ENCODE assay signal across 20 cellular contexts in genomic region chr22:44847892-44848291, GRCh38.
DNase-seq lines count a peak whose midpoint lies in the region; ATAC-seq and TF ChIP-seq lines count a peak whose summit lies in the region.
"Had no signal": no experiment of that assay in that cellular context is flagged by ENCODE, and none has a peak within 500 bp of the region (broad histone marks: within the 10 kb centered on the region; RNA-seq: fewer than 3 reads in every experiment).

No MANE protein-coding gene starts in this region.

- no peaks in the 10 kb centered on the region for H3K79me1 ChIP-seq in neuronal stem cell (ENCODE audit: low read depth, low read length)

- no peak overlapping the region for H2BK12ac ChIP-seq in neuronal stem cell (ENCODE audit: low read length)

- ATAC-seq in RWPE2 (ENCODE audit: low read depth): no peak
- no peak for ATAC-seq in HG03139 (IDR thresholded peaks at IDR 0.05; ENCODE audit: unreplicated experiment)
- ATAC-seq: A549, HCT116 had no signal

- BruUV-seq in Calu3 (replicated peaks; lab: Mats Ljungman, UMichigan): no TSS peak

- H3K36me3 Mint-ChIP-seq in Calu3 (ENCODE audit: insufficient read depth, unreplicated experiment): peaks cover 48% of the 10 kb centered on the region
- H3K36me3 Mint-ChIP-seq: CD14-positive monocyte had no signal

- H3K27ac ChIP-seq in RWPE2 (ENCODE audit: poor library complexity, severe bottlenecking) (no peak overlapping the region), neuronal stem cell (replicated peaks; ENCODE audit: low read length) (no peak overlapping the region)
- H3K27ac ChIP-seq: A549; BLaER1 treated with 17β-estradiol and CSF1 and Interleukin-3, amounts not matched to agents 10 nM and 100 nM; GM23248 had no signal

- H3K9ac ChIP-seq in neuronal stem cell (ENCODE audit: low read depth, low read length, poor library complexity): peak overlapping the region; percentile 2
- H3K9ac ChIP-seq: BLaER1 treated with 17β-estradiol and CSF1 and Interleukin-3, amounts not matched to agents 10 nM and 100 nM; GM23248 had no signal

- CTCF ChIA-PET in Calu3 (lab: Charles Lee): no interaction called here

- H3K4me1 ChIP-seq in RWPE2 (ENCODE audit: insufficient read depth, poor library complexity, severe bottlenecking) (no peaks in the 10 kb centered on the region), neuronal stem cell (ENCODE audit: control insufficient read depth in 2 of 2, insufficient read depth in 1 of 2, low read depth in 1 of 2, low read length in 2 of 2) (peaks cover 0 to 1% of the 10 kb centered on the region in 2 donors)
- H3K4me1 ChIP-seq: A549; BE2C; BLaER1 treated with 17β-estradiol and CSF1 and Interleukin-3, amounts not matched to agents 10 nM and 100 nM had no signal

- no peak overlapping the region for H2AFZ ChIP-seq in neuronal stem cell (ENCODE audit: low read length)
- H2AFZ ChIP-seq: GM23248 had no signal

- no peak overlapping the region for H3K4me3 Mint-ChIP-seq in Calu3 (ENCODE audit: low read depth, unreplicated experiment)
- H3K4me3 Mint-ChIP-seq: CD14-positive monocyte; CD4-positive, alpha-beta T cell; CD8-positive, alpha-beta memory T cell; H9 had no signal

- H3K14ac ChIP-seq in neuronal stem cell (ENCODE audit: low read length): no peak overlapping the region

- H4K8ac ChIP-seq in neuronal stem cell (ENCODE audit: low read depth, low read length): no peak overlapping the region

- no peak overlapping the region for H3K4me2 ChIP-seq in neuronal stem cell (ENCODE audit: insufficient read depth, low read length, poor library complexity, severe bottlenecking)
- H3K4me2 ChIP-seq: A549; BLaER1 treated with 17β-estradiol and CSF1 and Interleukin-3, amounts not matched to agents 10 nM and 100 nM had no signal

- peak overlapping the region; percentile 50 for H2AK5ac ChIP-seq in neuronal stem cell (ENCODE audit: low read depth, low read length)

- no peak for TF ChIP-seq CTCF in RWPE2 (IDR thresholded peaks at IDR 0.05; ENCODE audit: poor library complexity, severe bottlenecking)
- no peak for TF ChIP-seq CTCF in Calu3 (IDR thresholded peaks at IDR 0.05; ENCODE audit: unreplicated experiment)

- H3K18ac ChIP-seq in neuronal stem cell (ENCODE audit: low read length): peak overlapping the region; percentile 67

- H3K36me3 ChIP-seq in RWPE2 (ENCODE audit: low read depth) (peaks cover 8% of the 10 kb centered on the region), neuronal stem cell (replicated peaks in 1 of 2; ENCODE audit: control insufficient read depth in 2 of 2, insufficient read depth in 2 of 2, low read length in 2 of 2) (no peaks in the 10 kb centered on the region)
- H3K36me3 ChIP-seq: BE2C had no signal

- no peak overlapping the region for H3K27ac Mint-ChIP-seq in Calu3 (ENCODE audit: unreplicated experiment)
- H3K27ac Mint-ChIP-seq: CD14-positive monocyte; CD4-positive, alpha-beta T cell; H9 had no signal

- no peaks in the 10 kb centered on the region for H3K4me1 Mint-ChIP-seq in Calu3 (ENCODE audit: low read depth, unreplicated experiment)
- H3K4me1 Mint-ChIP-seq: CD14-positive monocyte; CD8-positive, alpha-beta memory T cell had no signal

- no peak overlapping the region for H3K4me3 ChIP-seq in RWPE2 (ENCODE audit: severe bottlenecking)
- H3K4me3 ChIP-seq in neuronal stem cell (ENCODE audit: low read length in 2 of 2): no peak overlapping the region
- H3K4me3 ChIP-seq: A549; BLaER1 treated with 17β-estradiol and CSF1 and Interleukin-3, amounts not matched to agents 10 nM and 100 nM; GM23248 had no signal

- H4K91ac ChIP-seq in neuronal stem cell (ENCODE audit: low read depth, low read length, poor library complexity): no peak overlapping the region

- peak overlapping the region; percentile 42 for H3K4ac ChIP-seq in neuronal stem cell (ENCODE audit: low read length)

- peak overlapping the region; percentile 20 for H2BK15ac ChIP-seq in neuronal stem cell (ENCODE audit: low read length)

- no peak overlapping the region for H3K23ac ChIP-seq in neuronal stem cell (ENCODE audit: low read depth, low read length, poor library complexity)

- intact Hi-C loops in Calu3 (cut with micrococcal nuclease; ENCODE audit: unreplicated experiment): no loop called here

- no peaks in the 10 kb centered on the region for H3K27me3 Mint-ChIP-seq in Calu3 (ENCODE audit: unreplicated experiment)
- H3K27me3 Mint-ChIP-seq: CD4-positive, alpha-beta T cell; CD8-positive, alpha-beta memory T cell had no signal

- peak overlapping the region; percentile 67 for H2BK5ac ChIP-seq in neuronal stem cell (ENCODE audit: low read length)

- H3K9me3 ChIP-seq in RWPE2 (ENCODE audit: severe bottlenecking): peaks cover 11% of the 10 kb centered on the region
- H3K9me3 ChIP-seq in neuronal stem cell (replicated peaks in 1 of 2; ENCODE audit: control insufficient read depth in 2 of 2, insufficient read depth in 1 of 2, low read depth in 1 of 2, low read length in 2 of 2): no peaks in the 10 kb centered on the region
- H3K9me3 ChIP-seq: A549, BE2C had no signal

- H3K9me3 Mint-ChIP-seq in Calu3 (ENCODE audit: low read depth, unreplicated experiment): no peaks in the 10 kb centered on the region
- H3K9me3 Mint-ChIP-seq: CD4-positive, alpha-beta T cell had no signal

- DNase-seq in D341Med (ENCODE audit: low spot score): peak; percentile 23
- DNase-seq in RWPE2 (ENCODE audit: low spot score): peak; percentile 30
- no peak for DNase-seq in neuronal stem cell (ENCODE audit: low spot score)
- no peak for DNase-seq in Calu3
- DNase-seq in activated CD8-positive, alpha-beta memory T cell treated with anti-CD3 and anti-CD28 coated beads, Interleukin-2, amount 50 U/mL, for 48 hours: no peak
- DNase-seq: 8988T; ACHN; AML-193; BE2C; CD4-positive, alpha-beta T cell; DMS153; DND-41; GM23248; H9 had no signal

- no peak overlapping the region for H2BK120ac ChIP-seq in neuronal stem cell (ENCODE audit: low read depth, low read length)

- no peaks in the 10 kb centered on the region for H3K27me3 ChIP-seq in RWPE2 (ENCODE audit: insufficient read depth, poor library complexity, severe bottlenecking)
- peaks cover 0 to 4% (median 0%) of the 10 kb centered on the region in 3 experiments for H3K27me3 ChIP-seq in neuronal stem cell (ENCODE audit: control insufficient read depth in 3 of 3, insufficient read depth in 3 of 3, low read depth in 1 of 3, low read length in 3 of 3)
- H3K27me3 ChIP-seq: BE2C; BLaER1 treated with 17β-estradiol and CSF1 and Interleukin-3, amounts not matched to agents 10 nM and 100 nM had no signal

- WGBS in neuronal stem cell (ENCODE audit: extremely low coverage in 2 of 2, insufficient read length in 2 of 2, insufficient replicate concordance in 1 of 2), 2 donors: no CpG with 5 or more reads among the region's 18 CpGs

Comparison
In these comparisons a context has a peak if more than half of its experiments do, and no peak if none do; other contexts are left out.
1. DNase-seq: peak in D341Med (single experiment) and RWPE2 (single experiment); none in neuronal stem cell (single experiment), Calu3 (single experiment) and activated CD8-positive, alpha-beta memory T cell treated with anti-CD3 and anti-CD28 coated beads, Interleukin-2, amount 50 U/mL, for 48 hours (single experiment).